In genomic region chr2:199471443-199472057, GRCh38 we compare ENCODE assay signal across 8 cellular contexts. TPM values are rescaled to one million over a fixed set of nuclear protein-coding genes. Genes with fewer than 3 reads are reported as not detected.
DNase-seq lines count a peak whose midpoint lies in the region; ATAC-seq, FAIRE-seq and TF ChIP-seq lines count a peak whose summit lies in the region.

No MANE protein-coding gene starts in this region.

- peak; percentile 39 for TF ChIP-seq CTCF in activated CD8-positive, alpha-beta T cell treated with anti-CD3 and anti-CD28 coated beads for 36 hours (IDR thresholded peaks at IDR 0.05)

- POLR2A ChIA-PET in activated CD8-positive, alpha-beta T cell treated with anti-CD3 and anti-CD28 coated beads for 36 hours (lab: Charles Lee) = no interaction called here

- no peaks in the 10 kb centered on the region for H3K27me3 ChIP-seq in HAP-1 (ENCODE audit: low read depth)
- peaks cover 33% of the 10 kb centered on the region for H3K27me3 ChIP-seq in rectal smooth muscle tissue (ENCODE audit: control insufficient read depth, insufficient read depth, low read length)

- no peak overlapping the region for H3K27ac Mint-ChIP-seq in activated CD8-positive, alpha-beta T cell treated with anti-CD3 and anti-CD28 coated beads for 36 hours

- FAIRE-seq in GM12891 (lab: Jason Lieb, UNC) = no peak

- intact Hi-C loops in activated CD8-positive, alpha-beta T cell treated with anti-CD3 and anti-CD28 coated beads for 36 hours (cut with micrococcal nuclease) = no loop called here
- intact Hi-C loops in left cardiac atrium (cut with DNase I) = no loop called here

- H3K9ac ChIP-seq in rectal smooth muscle tissue (ENCODE audit: low read length) = no peak overlapping the region

- H3K27me3 Mint-ChIP-seq in activated CD8-positive, alpha-beta T cell treated with anti-CD3 and anti-CD28 coated beads for 36 hours = peaks cover 75% of the 10 kb centered on the region

- no peaks in the 10 kb centered on the region for H3K4me1 ChIP-seq in HAP-1
- peaks cover 3% of the 10 kb centered on the region for H3K4me1 ChIP-seq in rectal smooth muscle tissue (ENCODE audit: control insufficient read depth, insufficient read depth, low read length)

- CTCF ChIA-PET in activated CD8-positive, alpha-beta T cell treated with anti-CD3 and anti-CD28 coated beads for 36 hours (lab: Charles Lee) = interaction anchor here (1.3 to 2.0 kb wide), 4 partner anchors 10 to 18 kb away, joined by 3 to 8 read pairs (median 6); no protein-coding TSS in a partner anchor

- peak overlapping the region; percentile 15; the same call in 1 of the 2 replicates for H3K4me3 ChIP-seq in HAP-1
- peak overlapping the region; percentile 34 for H3K4me3 ChIP-seq in rectal smooth muscle tissue (ENCODE audit: low read length)

- in situ Hi-C loops in HAP-1 (cut with MboI; ENCODE audit: low sequenced_read_pairs) = no loop called here

- no peaks in the 10 kb centered on the region for H3K9me3 ChIP-seq in HAP-1

- H3K36me3 ChIP-seq in HAP-1 (replicated peaks) (no peaks in the 10 kb centered on the region), rectal smooth muscle tissue (ENCODE audit: control insufficient read depth, insufficient read depth, low read length) (no peaks in the 10 kb centered on the region)

- peaks cover 6% of the 10 kb centered on the region for H3K4me1 Mint-ChIP-seq in activated CD8-positive, alpha-beta T cell treated with anti-CD3 and anti-CD28 coated beads for 36 hours (ENCODE audit: low read depth)

- H3K9me3 Mint-ChIP-seq in activated CD8-positive, alpha-beta T cell treated with anti-CD3 and anti-CD28 coated beads for 36 hours = no peaks in the 10 kb centered on the region

- DNase-seq in SIG-M5 treated with dmso at 0.1 percent for 504 hours (lab: John Stamatoyannopoulos, UW; ENCODE audit: unreplicated experiment) (peak; percentile 53), SIG-M5 (lab: John Stamatoyannopoulos, UW) (no peak), HAP-1 (ENCODE audit: low spot score in 2 of 2) (peak; percentile 63 to 90), MV-4-11 (lab: John Stamatoyannopoulos, UW) (peak; percentile 51), left cardiac atrium (peak; percentile 71), GM12891 (ENCODE audit: insufficient read length, low spot score) (no peak)
- DNase-seq in activated CD8-positive, alpha-beta T cell treated with anti-CD3 and anti-CD28 coated beads for 36 hours = peak; percentile 40

- ATAC-seq in activated CD8-positive, alpha-beta T cell treated with anti-CD3 and anti-CD28 coated beads for 36 hours = peak; percentile 72
- peak; percentile 84 to 91 for ATAC-seq in left cardiac atrium

- no peak overlapping the region for H3K27ac ChIP-seq in rectal smooth muscle tissue (ENCODE audit: low read depth, low read length)

- H3K36me3 Mint-ChIP-seq in activated CD8-positive, alpha-beta T cell treated with anti-CD3 and anti-CD28 coated beads for 36 hours (ENCODE audit: low read depth) = no peaks in the 10 kb centered on the region

- no peak for TF ChIP-seq POLR2A in GM12891 (IDR thresholded peaks at IDR 0.05; ENCODE audit: low read depth, low read length)

- H3K4me3 Mint-ChIP-seq in activated CD8-positive, alpha-beta T cell treated with anti-CD3 and anti-CD28 coated beads for 36 hours = no peak overlapping the region

TF ChIP-seq in GM12891, 5 proteins besides CTCF, POLR2A, EP300 and RAD21:
- TF ChIP-seq PAX5 (IDR thresholded peaks at IDR 0.05; ENCODE audit: insufficient read depth, low read length, severe bottlenecking) = no peak
- no peak for TF ChIP-seq POLR2AphosphoS5 (IDR thresholded peaks at IDR 0.05; ENCODE audit: low read depth, low read length)
- TF ChIP-seq POU2F2 (IDR thresholded peaks at IDR 0.05; ENCODE audit: low read depth, low read length) = no peak
- no peak for TF ChIP-seq SPI1 (IDR thresholded peaks at IDR 0.05; ENCODE audit: low read depth, low read length)
- TF ChIP-seq TAF1 (IDR thresholded peaks at IDR 0.05; ENCODE audit: low read depth, low read length) = no peak

RNA-seq across cellular contexts. Expression of gene SATB2, which starts 13.8 kb away (rescaled TPM):
- under 1 TPM in 1 of 2 experiments, not detected in 1; 0.14 TPM for total RNA-seq in activated CD8-positive, alpha-beta T cell treated with anti-CD3 and anti-CD28 coated beads for 36 hours
- total RNA-seq in left cardiac atrium = 1 to 10 TPM; 2.2 to 2.4 TPM
- polyA plus RNA-seq in GM12891 (2012; ENCODE audit: low read depth, missing spikeins) = 0.01 TPM

Comparison
In these comparisons a context has a peak if more than half of its experiments do, and no peak if none do; other contexts are left out.
1. DNase-seq: peak in SIG-M5 treated with dmso at 0.1 percent for 504 hours (single experiment), HAP-1 (2 of 2), MV-4-11 (single experiment), activated CD8-positive, alpha-beta T cell treated with anti-CD3 and anti-CD28 coated beads for 36 hours (single experiment) and left cardiac atrium (single experiment); none in SIG-M5 (single experiment) and GM12891 (single experiment).